ENCODE assay signal across 1 cellular context in genomic region chr3:54274607-54275006, GRCh38.
TF ChIP-seq lines count a peak whose summit lies in the region.

No MANE protein-coding gene starts in this region.

TF ChIP-seq in GM23338, 12 proteins besides CTCF, POLR2A, EP300 and RAD21 (continued from another document):
- TF ChIP-seq ETS1 (IDR thresholded peaks at IDR 0.05) (no peak), STAT1 (IDR thresholded peaks at IDR 0.05; ENCODE audit: unreplicated experiment) (no peak)
